ENCODE assay signal across 18 cellular contexts in genomic region chr11:69603978-69604524, GRCh38.
"Had no signal": no experiment of that assay in that cellular context is flagged by ENCODE, and none has a peak within 500 bp of the region (broad histone marks: within the 10 kb centered on the region; RNA-seq: fewer than 3 reads in every experiment).

No MANE protein-coding gene starts in this region.

- H3K9me3 ChIP-seq: body of pancreas had no signal

- H3K27ac ChIP-seq: body of pancreas, cardiac muscle cell, foreskin keratinocyte, parathyroid adenoma, tibial artery had no signal

- H3K4me1 ChIP-seq: body of pancreas, foreskin keratinocyte, parathyroid adenoma, tibial artery had no signal

- H3K9ac ChIP-seq: parathyroid adenoma had no signal

- H3K4me3 ChIP-seq: body of pancreas, cardiac muscle cell, tibial artery had no signal

- FAIRE-seq: endometrium had no signal

- H3K27me3 ChIP-seq: body of pancreas, cardiac muscle cell had no signal

- H2AFZ ChIP-seq: parathyroid adenoma had no signal

- H3K79me2 ChIP-seq: parathyroid adenoma had no signal

- DNase-seq: activated naive CD4-positive, alpha-beta T cell; activated naive CD8-positive, alpha-beta T cell treated with anti-CD3 and anti-CD28 coated beads for 36 hours; activated T-cell treated with anti-CD3 and anti-CD28 coated beads, Interleukin-2, amount 50 U/mL, for 24 hours; amniotic stem cell; body of pancreas; cortex of kidney; foreskin keratinocyte; left ventricle myocardium superior; midbrain; nucleus accumbens; right cardiac atrium; stimulated activated CD4-positive, alpha-beta T cell treated with anti-CD3 and anti-CD28 coated beads, Interleukin-12 subunit alpha, Interleukin-12 subunit beta, amount 100 ng/mL, for 4 hours; stimulated activated CD4-positive, alpha-beta T cell treated with anti-CD3 and anti-CD28 coated beads, Interleukin-4, amount 100 ng/mL, for 4 hours; T1000; tibial artery had no signal

- H3K36me3 ChIP-seq: cardiac muscle cell, tibial artery had no signal

- ATAC-seq: body of pancreas, foreskin keratinocyte, left ventricle myocardium superior, right cardiac atrium had no signal
